ENCODE assay signal across 1 cellular context in the genomic region with DNA sequence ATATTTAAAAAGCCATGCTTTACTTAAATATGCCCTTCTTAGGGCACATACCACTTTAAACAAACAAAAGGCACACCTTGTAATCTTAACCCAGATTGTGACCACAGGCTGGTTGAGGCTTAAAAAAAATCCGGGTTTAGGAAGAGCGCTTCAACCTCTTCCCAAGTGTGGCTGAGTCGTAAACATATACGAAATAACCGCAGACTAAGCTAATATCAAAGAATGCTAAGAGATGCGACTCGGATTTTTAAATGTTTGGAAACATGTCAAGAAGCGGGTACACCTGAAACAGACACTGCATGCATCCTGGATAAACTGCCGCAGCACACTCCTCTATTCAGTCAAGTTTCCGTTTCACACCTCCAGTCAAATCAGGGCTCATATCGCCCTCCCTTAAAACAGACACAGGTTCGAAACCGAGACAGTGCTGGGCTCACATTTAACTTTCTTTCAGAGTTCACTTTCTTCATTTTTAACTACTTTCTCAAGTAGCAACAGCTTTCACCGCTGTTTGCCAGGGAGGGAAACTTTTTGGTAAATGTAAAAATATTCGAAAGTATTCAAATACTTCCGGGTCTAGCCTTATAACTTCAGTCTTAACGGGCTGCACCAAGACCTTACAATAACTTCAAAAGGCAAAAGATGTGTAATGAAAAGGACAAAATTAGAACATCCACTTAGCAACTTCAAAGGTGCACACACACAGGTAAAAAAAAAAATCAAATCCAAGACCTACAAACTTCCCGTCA.
TF ChIP-seq lines count a peak whose summit lies in the region.

No MANE protein-coding gene starts in this region.

TF ChIP-seq in GM12878, 131 proteins besides CTCF, POLR2A, EP300 and RAD21 (continued from another document and continues in another):
- TF ChIP-seq, protein P1, sequence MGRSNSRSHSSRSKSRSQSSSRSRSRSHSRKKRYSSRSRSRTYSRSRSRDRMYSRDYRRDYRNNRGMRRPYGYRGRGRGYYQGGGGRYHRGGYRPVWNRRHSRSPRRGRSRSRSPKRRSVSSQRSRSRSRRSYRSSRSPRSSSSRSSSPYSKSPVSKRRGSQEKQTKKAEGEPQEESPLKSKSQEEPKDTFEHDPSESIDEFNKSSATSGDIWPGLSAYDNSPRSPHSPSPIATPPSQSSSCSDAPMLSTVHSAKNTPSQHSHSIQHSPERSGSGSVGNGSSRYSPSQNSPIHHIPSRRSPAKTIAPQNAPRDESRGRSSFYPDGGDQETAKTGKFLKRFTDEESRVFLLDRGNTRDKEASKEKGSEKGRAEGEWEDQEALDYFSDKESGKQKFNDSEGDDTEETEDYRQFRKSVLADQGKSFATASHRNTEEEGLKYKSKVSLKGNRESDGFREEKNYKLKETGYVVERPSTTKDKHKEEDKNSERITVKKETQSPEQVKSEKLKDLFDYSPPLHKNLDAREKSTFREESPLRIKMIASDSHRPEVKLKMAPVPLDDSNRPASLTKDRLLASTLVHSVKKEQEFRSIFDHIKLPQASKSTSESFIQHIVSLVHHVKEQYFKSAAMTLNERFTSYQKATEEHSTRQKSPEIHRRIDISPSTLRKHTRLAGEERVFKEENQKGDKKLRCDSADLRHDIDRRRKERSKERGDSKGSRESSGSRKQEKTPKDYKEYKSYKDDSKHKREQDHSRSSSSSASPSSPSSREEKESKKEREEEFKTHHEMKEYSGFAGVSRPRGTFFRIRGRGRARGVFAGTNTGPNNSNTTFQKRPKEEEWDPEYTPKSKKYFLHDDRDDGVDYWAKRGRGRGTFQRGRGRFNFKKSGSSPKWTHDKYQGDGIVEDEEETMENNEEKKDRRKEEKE (IDR thresholded peaks at IDR 0.05) = no peak
- TF ChIP-seq CBX5 (IDR thresholded peaks at IDR 0.05; ENCODE audit: low read depth) = 0 out of 2 replicates have a peak, but pooled peaks have one; percentile 64
- TF ChIP-seq CHD4 (IDR thresholded peaks at IDR 0.05) = no peak
- TF ChIP-seq IKZF1 (conservative IDR thresholded peaks at IDR 0.05) = no peak; the same call in 1 of the 2 replicates
- TF ChIP-seq NR2F1 (conservative IDR thresholded peaks at IDR 0.05) = no peak
- no peak for TF ChIP-seq KDM1A (IDR thresholded peaks at IDR 0.05; ENCODE audit: borderline replicate concordance)
- TF ChIP-seq HDAC2 (IDR thresholded peaks at IDR 0.05) = no peak
- TF ChIP-seq, protein P2, sequence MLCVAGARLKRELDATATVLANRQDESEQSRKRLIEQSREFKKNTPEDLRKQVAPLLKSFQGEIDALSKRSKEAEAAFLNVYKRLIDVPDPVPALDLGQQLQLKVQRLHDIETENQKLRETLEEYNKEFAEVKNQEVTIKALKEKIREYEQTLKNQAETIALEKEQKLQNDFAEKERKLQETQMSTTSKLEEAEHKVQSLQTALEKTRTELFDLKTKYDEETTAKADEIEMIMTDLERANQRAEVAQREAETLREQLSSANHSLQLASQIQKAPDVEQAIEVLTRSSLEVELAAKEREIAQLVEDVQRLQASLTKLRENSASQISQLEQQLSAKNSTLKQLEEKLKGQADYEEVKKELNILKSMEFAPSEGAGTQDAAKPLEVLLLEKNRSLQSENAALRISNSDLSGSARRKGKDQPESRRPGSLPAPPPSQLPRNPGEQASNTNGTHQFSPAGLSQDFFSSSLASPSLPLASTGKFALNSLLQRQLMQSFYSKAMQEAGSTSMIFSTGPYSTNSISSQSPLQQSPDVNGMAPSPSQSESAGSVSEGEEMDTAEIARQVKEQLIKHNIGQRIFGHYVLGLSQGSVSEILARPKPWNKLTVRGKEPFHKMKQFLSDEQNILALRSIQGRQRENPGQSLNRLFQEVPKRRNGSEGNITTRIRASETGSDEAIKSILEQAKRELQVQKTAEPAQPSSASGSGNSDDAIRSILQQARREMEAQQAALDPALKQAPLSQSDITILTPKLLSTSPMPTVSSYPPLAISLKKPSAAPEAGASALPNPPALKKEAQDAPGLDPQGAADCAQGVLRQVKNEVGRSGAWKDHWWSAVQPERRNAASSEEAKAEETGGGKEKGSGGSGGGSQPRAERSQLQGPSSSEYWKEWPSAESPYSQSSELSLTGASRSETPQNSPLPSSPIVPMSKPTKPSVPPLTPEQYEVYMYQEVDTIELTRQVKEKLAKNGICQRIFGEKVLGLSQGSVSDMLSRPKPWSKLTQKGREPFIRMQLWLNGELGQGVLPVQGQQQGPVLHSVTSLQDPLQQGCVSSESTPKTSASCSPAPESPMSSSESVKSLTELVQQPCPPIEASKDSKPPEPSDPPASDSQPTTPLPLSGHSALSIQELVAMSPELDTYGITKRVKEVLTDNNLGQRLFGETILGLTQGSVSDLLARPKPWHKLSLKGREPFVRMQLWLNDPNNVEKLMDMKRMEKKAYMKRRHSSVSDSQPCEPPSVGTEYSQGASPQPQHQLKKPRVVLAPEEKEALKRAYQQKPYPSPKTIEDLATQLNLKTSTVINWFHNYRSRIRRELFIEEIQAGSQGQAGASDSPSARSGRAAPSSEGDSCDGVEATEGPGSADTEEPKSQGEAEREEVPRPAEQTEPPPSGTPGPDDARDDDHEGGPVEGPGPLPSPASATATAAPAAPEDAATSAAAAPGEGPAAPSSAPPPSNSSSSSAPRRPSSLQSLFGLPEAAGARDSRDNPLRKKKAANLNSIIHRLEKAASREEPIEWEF (IDR thresholded peaks at IDR 0.05; ENCODE audit: insufficient replicate concordance, low read depth, low read length) = no peak
- TF ChIP-seq RAD51 (IDR thresholded peaks at IDR 0.05) = no peak
- TF ChIP-seq SPI1 (IDR thresholded peaks at IDR 0.05; ENCODE audit: borderline replicate concordance, insufficient read depth, low read depth, low read length) = no peak
- no peak for TF ChIP-seq SREBF1 (IDR thresholded peaks at IDR 0.05; ENCODE audit: low read length)
- no peak for TF ChIP-seq NFXL1 (IDR thresholded peaks at IDR 0.05; ENCODE audit: borderline replicate concordance)
- no peak for TF ChIP-seq EGR1 (IDR thresholded peaks at IDR 0.05; ENCODE audit: borderline replicate concordance in 1 of 2, low read depth in 2 of 2, low read length in 2 of 2)
- TF ChIP-seq SIN3A (IDR thresholded peaks at IDR 0.05; ENCODE audit: low read depth, low read length) = no peak
- TF ChIP-seq, protein P3, sequence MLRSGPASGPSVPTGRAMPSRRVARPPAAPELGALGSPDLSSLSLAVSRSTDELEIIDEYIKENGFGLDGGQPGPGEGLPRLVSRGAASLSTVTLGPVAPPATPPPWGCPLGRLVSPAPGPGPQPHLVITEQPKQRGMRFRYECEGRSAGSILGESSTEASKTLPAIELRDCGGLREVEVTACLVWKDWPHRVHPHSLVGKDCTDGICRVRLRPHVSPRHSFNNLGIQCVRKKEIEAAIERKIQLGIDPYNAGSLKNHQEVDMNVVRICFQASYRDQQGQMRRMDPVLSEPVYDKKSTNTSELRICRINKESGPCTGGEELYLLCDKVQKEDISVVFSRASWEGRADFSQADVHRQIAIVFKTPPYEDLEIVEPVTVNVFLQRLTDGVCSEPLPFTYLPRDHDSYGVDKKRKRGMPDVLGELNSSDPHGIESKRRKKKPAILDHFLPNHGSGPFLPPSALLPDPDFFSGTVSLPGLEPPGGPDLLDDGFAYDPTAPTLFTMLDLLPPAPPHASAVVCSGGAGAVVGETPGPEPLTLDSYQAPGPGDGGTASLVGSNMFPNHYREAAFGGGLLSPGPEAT (IDR thresholded peaks at IDR 0.05; ENCODE audit: low read depth) = peak; percentile 20; the same call in 1 of the 2 replicates
- TF ChIP-seq TCF12 (IDR thresholded peaks at IDR 0.05; ENCODE audit: low read depth, low read length) = no peak
- TF ChIP-seq, protein P4, sequence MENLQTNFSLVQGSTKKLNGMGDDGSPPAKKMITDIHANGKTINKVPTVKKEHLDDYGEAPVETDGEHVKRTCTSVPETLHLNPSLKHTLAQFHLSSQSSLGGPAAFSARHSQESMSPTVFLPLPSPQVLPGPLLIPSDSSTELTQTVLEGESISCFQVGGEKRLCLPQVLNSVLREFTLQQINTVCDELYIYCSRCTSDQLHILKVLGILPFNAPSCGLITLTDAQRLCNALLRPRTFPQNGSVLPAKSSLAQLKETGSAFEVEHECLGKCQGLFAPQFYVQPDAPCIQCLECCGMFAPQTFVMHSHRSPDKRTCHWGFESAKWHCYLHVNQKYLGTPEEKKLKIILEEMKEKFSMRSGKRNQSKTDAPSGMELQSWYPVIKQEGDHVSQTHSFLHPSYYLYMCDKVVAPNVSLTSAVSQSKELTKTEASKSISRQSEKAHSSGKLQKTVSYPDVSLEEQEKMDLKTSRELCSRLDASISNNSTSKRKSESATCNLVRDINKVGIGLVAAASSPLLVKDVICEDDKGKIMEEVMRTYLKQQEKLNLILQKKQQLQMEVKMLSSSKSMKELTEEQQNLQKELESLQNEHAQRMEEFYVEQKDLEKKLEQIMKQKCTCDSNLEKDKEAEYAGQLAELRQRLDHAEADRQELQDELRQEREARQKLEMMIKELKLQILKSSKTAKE (IDR thresholded peaks at IDR 0.05; ENCODE audit: low read depth, poor library complexity, severe bottlenecking) = peak; percentile 83
- no peak for TF ChIP-seq RFX5 (IDR thresholded peaks at IDR 0.05; ENCODE audit: low read depth, low read length)
- TF ChIP-seq FOS (IDR thresholded peaks at IDR 0.05; ENCODE audit: borderline replicate concordance, extremely low read depth, insufficient read length) = no peak
- TF ChIP-seq RB1 (IDR thresholded peaks at IDR 0.05; ENCODE audit: borderline replicate concordance) = no peak
- TF ChIP-seq ETV6 (conservative IDR thresholded peaks at IDR 0.05 in 1 of 2, IDR thresholded peaks at IDR 0.05 in 1 of 2; ENCODE audit: borderline replicate concordance in 1 of 2, low read depth in 1 of 2) = peak in 1 of 2 experiments; percentile 45; a peak in 1 of 4 replicates
- TF ChIP-seq, protein P5, sequence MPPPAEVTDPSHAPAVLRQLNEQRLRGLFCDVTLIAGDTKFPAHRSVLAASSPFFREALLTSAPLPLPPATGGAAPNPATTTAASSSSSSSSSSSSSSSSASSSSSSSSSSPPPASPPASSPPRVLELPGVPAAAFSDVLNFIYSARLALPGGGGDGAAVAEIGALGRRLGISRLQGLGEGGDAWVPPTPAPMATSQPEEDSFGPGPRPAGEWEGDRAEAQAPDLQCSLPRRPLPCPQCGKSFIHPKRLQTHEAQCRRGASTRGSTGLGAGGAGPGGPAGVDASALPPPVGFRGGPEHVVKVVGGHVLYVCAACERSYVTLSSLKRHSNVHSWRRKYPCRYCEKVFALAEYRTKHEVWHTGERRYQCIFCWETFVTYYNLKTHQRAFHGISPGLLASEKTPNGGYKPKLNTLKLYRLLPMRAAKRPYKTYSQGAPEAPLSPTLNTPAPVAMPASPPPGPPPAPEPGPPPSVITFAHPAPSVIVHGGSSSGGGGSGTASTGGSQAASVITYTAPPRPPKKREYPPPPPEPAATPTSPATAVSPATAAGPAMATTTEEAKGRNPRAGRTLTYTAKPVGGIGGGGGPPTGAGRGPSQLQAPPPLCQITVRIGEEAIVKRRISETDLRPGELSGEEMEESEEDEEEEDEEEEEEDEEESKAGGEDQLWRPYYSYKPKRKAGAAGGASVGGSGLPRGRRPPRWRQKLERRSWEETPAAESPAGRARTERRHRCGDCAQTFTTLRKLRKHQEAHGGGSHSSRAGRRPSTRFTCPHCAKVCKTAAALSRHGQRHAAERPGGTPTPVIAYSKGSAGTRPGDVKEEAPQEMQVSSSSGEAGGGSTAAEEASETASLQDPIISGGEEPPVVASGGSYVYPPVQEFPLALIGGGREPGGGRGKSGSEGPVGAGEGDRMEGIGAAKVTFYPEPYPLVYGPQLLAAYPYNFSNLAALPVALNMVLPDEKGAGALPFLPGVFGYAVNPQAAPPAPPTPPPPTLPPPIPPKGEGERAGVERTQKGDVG (CRISPR knock-in tag; IDR thresholded peaks at IDR 0.05) = no peak
- TF ChIP-seq, protein P6, sequence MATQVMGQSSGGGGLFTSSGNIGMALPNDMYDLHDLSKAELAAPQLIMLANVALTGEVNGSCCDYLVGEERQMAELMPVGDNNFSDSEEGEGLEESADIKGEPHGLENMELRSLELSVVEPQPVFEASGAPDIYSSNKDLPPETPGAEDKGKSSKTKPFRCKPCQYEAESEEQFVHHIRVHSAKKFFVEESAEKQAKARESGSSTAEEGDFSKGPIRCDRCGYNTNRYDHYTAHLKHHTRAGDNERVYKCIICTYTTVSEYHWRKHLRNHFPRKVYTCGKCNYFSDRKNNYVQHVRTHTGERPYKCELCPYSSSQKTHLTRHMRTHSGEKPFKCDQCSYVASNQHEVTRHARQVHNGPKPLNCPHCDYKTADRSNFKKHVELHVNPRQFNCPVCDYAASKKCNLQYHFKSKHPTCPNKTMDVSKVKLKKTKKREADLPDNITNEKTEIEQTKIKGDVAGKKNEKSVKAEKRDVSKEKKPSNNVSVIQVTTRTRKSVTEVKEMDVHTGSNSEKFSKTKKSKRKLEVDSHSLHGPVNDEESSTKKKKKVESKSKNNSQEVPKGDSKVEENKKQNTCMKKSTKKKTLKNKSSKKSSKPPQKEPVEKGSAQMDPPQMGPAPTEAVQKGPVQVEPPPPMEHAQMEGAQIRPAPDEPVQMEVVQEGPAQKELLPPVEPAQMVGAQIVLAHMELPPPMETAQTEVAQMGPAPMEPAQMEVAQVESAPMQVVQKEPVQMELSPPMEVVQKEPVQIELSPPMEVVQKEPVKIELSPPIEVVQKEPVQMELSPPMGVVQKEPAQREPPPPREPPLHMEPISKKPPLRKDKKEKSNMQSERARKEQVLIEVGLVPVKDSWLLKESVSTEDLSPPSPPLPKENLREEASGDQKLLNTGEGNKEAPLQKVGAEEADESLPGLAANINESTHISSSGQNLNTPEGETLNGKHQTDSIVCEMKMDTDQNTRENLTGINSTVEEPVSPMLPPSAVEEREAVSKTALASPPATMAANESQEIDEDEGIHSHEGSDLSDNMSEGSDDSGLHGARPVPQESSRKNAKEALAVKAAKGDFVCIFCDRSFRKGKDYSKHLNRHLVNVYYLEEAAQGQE (IDR thresholded peaks at IDR 0.05; ENCODE audit: low read depth, low read length) = no peak
- no peak for TF ChIP-seq TARDBP (IDR thresholded peaks at IDR 0.05; ENCODE audit: borderline replicate concordance)
- peak; percentile 15; the same call in 1 of the 2 replicates for TF ChIP-seq TAF1 (IDR thresholded peaks at IDR 0.05; ENCODE audit: borderline replicate concordance, low read depth, low read length)
- no peak for TF ChIP-seq STAT1 (conservative IDR thresholded peaks at IDR 0.05)
- no peak for TF ChIP-seq RBBP5 (conservative IDR thresholded peaks at IDR 0.05)
- TF ChIP-seq, protein P7, sequence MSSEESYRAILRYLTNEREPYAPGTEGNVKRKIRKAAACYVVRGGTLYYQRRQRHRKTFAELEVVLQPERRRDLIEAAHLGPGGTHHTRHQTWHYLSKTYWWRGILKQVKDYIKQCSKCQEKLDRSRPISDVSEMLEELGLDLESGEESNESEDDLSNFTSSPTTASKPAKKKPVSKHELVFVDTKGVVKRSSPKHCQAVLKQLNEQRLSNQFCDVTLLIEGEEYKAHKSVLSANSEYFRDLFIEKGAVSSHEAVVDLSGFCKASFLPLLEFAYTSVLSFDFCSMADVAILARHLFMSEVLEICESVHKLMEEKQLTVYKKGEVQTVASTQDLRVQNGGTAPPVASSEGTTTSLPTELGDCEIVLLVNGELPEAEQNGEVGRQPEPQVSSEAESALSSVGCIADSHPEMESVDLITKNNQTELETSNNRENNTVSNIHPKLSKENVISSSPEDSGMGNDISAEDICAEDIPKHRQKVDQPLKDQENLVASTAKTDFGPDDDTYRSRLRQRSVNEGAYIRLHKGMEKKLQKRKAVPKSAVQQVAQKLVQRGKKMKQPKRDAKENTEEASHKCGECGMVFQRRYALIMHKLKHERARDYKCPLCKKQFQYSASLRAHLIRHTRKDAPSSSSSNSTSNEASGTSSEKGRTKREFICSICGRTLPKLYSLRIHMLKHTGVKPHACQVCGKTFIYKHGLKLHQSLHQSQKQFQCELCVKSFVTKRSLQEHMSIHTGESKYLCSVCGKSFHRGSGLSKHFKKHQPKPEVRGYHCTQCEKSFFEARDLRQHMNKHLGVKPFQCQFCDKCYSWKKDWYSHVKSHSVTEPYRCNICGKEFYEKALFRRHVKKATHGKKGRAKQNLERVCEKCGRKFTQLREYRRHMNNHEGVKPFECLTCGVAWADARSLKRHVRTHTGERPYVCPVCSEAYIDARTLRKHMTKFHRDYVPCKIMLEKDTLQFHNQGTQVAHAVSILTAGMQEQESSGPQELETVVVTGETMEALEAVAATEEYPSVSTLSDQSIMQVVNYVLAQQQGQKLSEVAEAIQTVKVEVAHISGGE (CRISPR knock-in tag; IDR thresholded peaks at IDR 0.05) = no peak
- TF ChIP-seq ZNF24 (IDR thresholded peaks at IDR 0.05) = peak; percentile 48; the same call in 1 of the 2 replicates
- peak; percentile 65 for TF ChIP-seq HDAC6 (IDR thresholded peaks at IDR 0.05; ENCODE audit: unreplicated experiment)
